16 cellular contexts compared by ENCODE assay signal in the genomic region with DNA sequence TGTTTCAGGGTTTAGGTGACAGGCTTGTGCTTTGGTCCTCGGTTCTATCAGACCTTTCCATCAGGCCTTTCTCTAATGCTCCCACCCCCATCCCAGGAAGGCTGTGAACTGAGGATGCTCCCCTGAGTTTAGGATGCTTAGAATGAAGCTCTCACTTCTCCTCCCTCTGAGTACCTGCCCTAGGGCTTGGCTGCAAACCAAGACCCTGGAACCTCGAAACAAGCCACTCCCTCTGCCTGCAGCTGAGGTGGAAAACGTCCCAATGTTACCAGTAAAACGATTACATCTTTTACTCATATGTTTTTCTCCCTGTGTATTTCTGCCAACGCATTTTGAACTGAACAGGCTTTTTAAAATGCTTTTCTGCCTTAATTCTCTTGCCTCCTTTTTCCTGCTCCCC. TPM values are rescaled to one million over a fixed set of nuclear protein-coding genes. Genes with fewer than 3 reads are reported as not detected.
DNase-seq lines count a peak whose midpoint lies in the region; ATAC-seq, FAIRE-seq and TF ChIP-seq lines count a peak whose summit lies in the region.
"Had no signal": no experiment of that assay in that cellular context is flagged by ENCODE, and none has a peak within 500 bp of the region (broad histone marks: within the 10 kb centered on the region; RNA-seq: fewer than 3 reads in every experiment).

No MANE protein-coding gene starts in this region.

- no peaks in the 10 kb centered on the region for H3K36me3 ChIP-seq in SJCRH30

- no peak for FAIRE-seq in A549 (lab: Jason Lieb, UNC)
- FAIRE-seq: A204.1, G401.6, GM12891 had no signal

- no peak for TF ChIP-seq RAD21 in A549 (conservative IDR thresholded peaks at IDR 0.05 in 1 of 2, IDR thresholded peaks at IDR 0.05 in 1 of 2)

- TF ChIP-seq EP300 in A549 (IDR thresholded peaks at IDR 0.05): no peak

- TF ChIP-seq CTCF in A549 (IDR thresholded peaks at IDR 0.05) (no peak), foreskin keratinocyte (conservative IDR thresholded peaks at IDR 0.05) (no peak)

- DNase-seq in A549 (ENCODE audit: low read depth in 1 of 2, low spot score in 1 of 2): no peak
- DNase-seq in M059J (ENCODE audit: low read depth): peak; percentile 60
- DNase-seq in SJCRH30: peak; percentile 16 to 24
- DNase-seq in foreskin keratinocyte: no peak
- DNase-seq in NCI-H1694 treated with DMSO at 0.1 percent for 48 hours (lab: John Stamatoyannopoulos, UW): no peak
- DNase-seq: Caco-2, NCI-H1048, NCI-H187 treated with DMSO at 0.1 percent for 48 hours, NCI-H526, Right ventricle myocardium superior had no signal

- ATAC-seq in A549: no peak
- ATAC-seq in foreskin keratinocyte: no peak
- ATAC-seq in GM21576 (IDR thresholded peaks at IDR 0.05; ENCODE audit: unreplicated experiment): no peak
- ATAC-seq in HG02763 (IDR thresholded peaks at IDR 0.05; ENCODE audit: unreplicated experiment): no peak
- ATAC-seq in GM18907 (IDR thresholded peaks at IDR 0.05; ENCODE audit: unreplicated experiment): no peak

- WGBS in A549 (ENCODE audit: missing lambda C conversion rate): 41% methylated on average over 5 of the region's 5 CpGs

- H3K4me3 ChIP-seq in A549 (no peak overlapping the region), SJCRH30 (no peak overlapping the region)

- H3K9me3 ChIP-seq in A549 (no peaks in the 10 kb centered on the region), SJCRH30 (replicated peaks) (peaks cover 4% of the 10 kb centered on the region; the same call in 1 of the 2 replicates)
- H3K9me3 ChIP-seq: Caco-2 had no signal

- H3K27ac ChIP-seq in A549 (peak overlapping the region in 1 of 2 experiments; percentile 63; a peak in 2 of 6 replicates), SJCRH30 (peak overlapping the region; percentile 13; the same call in 1 of the 2 replicates), foreskin keratinocyte (peak overlapping the region; percentile 31)

- H3K4me2 ChIP-seq in A549: 0 out of 3 replicates have a peak overlapping the region, but pooled peaks have one; percentile 1

- CTCF ChIA-PET in A549 (lab: Yijun Ruan, JAX): interaction anchor here (0.9 to 7.2 kb wide), 5 partner anchors 9 to 35 kb away, joined by 3 to 44 read pairs (median 5); no protein-coding TSS in a partner anchor

- H3K27me3 ChIP-seq in SJCRH30: 0 out of 2 replicates have a peak, but pooled peaks cover 3% of the 10 kb centered on the region
- H3K27me3 ChIP-seq in foreskin keratinocyte: no peaks in the 10 kb centered on the region

- POLR2A ChIA-PET in A549 (lab: Yijun Ruan, JAX): no interaction called here

- peaks cover 15% of the 10 kb centered on the region; the same call in 2 of the 3 replicates for H3K4me1 ChIP-seq in A549
- peaks cover 13% of the 10 kb centered on the region for H3K4me1 ChIP-seq in SJCRH30
- H3K4me1 ChIP-seq in foreskin keratinocyte: peaks cover 37% of the 10 kb centered on the region
- H3K4me1 ChIP-seq: Caco-2 had no signal

- no peak for TF ChIP-seq POLR2A in A549 (IDR thresholded peaks at IDR 0.05; ENCODE audit: low read length)

TF ChIP-seq in A549, 52 proteins besides CTCF, POLR2A, EP300 and RAD21:
- TF ChIP-seq SMC3 (IDR thresholded peaks at IDR 0.05) (no peak), E2F6 (IDR thresholded peaks at IDR 0.05; ENCODE audit: borderline replicate concordance, low read depth) (no peak), BHLHE40 (IDR thresholded peaks at IDR 0.05; ENCODE audit: low read depth, low read length) (no peak), EHF (CRISPR knock-in tag; IDR thresholded peaks at IDR 0.05) (no peak)

RNA-seq across cellular contexts. Expression of gene BMAL1, which starts 54.5 kb away (rescaled TPM):
- polyA plus RNA-seq in A549 (2011; rRNA removed) (25.2 and 29.2 TPM in 2 replicates), A549 (2017; fragmentation: RNase III; extraction: RNeasy Plus Mini Kit Qiagen cat#74134 plus additional on column Dnase treatment) (20.1 to 29.2 TPM (median 28.6 TPM) in 3 replicates), foreskin keratinocyte (12.1 and 16.6 TPM in 2 replicates)
- polyA plus RNA-seq in A549 (2012; cell fraction: cytosol; rRNA removed): 7.3 and 8.2 TPM in 2 replicates
- 6.5 and 10.4 TPM in 2 replicates for polyA plus RNA-seq in A549 (2012; cell fraction: nucleus; rRNA removed)
- polyA minus RNA-seq in A549 (2011; rRNA and poly(A)+ RNA removed): 22.2 and 40.0 TPM in 2 replicates
- 27.9 and 34.0 TPM in 2 replicates for total RNA-seq in M059J (2014; rRNA removed; shearing (Covaris generic))
- 10.0 and 15.3 TPM in 2 replicates for total RNA-seq in SJCRH30 (2014; rRNA removed; shearing (Covaris generic))
- total RNA-seq in foreskin keratinocyte: 17.6 and 28.7 TPM in 2 replicates

Comparison
In these comparisons a context has a peak if more than half of its experiments do, and no peak if none do; other contexts are left out.
1. DNase-seq: peak in M059J (single experiment) and SJCRH30 (2 of 2); none in A549 (0 of 2), foreskin keratinocyte (0 of 2) and NCI-H1694 treated with DMSO at 0.1 percent for 48 hours (single experiment).